14 cellular contexts compared by ENCODE assay signal in the genomic region with DNA sequence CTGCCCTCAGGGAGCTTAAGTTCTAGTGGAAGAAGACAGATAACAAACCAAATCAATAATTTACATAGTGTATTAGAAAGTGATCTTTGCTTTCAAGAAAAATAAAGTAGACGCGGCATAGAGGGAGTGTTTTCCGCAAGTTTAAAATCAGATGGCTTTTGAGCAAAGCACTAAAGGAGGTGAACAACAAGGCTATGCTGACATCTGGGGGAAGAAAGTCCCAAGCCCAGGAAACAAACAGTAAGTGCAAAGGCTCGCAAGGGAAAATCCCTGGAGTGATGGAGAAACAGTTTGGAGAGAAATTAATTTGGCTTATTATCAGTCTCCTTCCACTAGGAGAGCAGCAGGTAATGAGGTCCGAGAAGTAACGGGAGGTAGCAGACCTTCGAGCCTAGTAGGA. TPM values are rescaled to one million over a fixed set of nuclear protein-coding genes. Genes with fewer than 3 reads are reported as not detected.
DNase-seq lines count a peak whose midpoint lies in the region; ATAC-seq, FAIRE-seq and TF ChIP-seq lines count a peak whose summit lies in the region.
"Had no signal": no experiment of that assay in that cellular context is flagged by ENCODE, and none has a peak within 500 bp of the region (broad histone marks: within the 10 kb centered on the region; RNA-seq: fewer than 3 reads in every experiment).

No MANE protein-coding gene starts in this region.

- H3K4me1 Mint-ChIP-seq in T-helper 1 cell treated with Interleukin-12 subunit alpha and Interleukin-12 subunit beta and Interleukin-4 antibody, amounts not matched to agents 30 μg/mL and 1 μg/mL, for 36 hours (ENCODE audit: low read depth) = peaks cover 39% of the 10 kb centered on the region
- peaks cover 8% of the 10 kb centered on the region for H3K4me1 Mint-ChIP-seq in astrocyte (ENCODE audit: low read depth, unreplicated experiment)
- H3K4me1 Mint-ChIP-seq in natural killer cell treated with Interleukin-12 subunit alpha and Interleukin-12 subunit beta and Interleukin-15 and Interleukin-18, amount 100 ng/mL, for 72 hours (ENCODE audit: low read depth in 2 of 2) = peaks cover 22 to 23% of the 10 kb centered on the region in 2 donors

- H2AFZ ChIP-seq in KMS-11 (ENCODE audit: low read depth) (peak overlapping the region; percentile 68), astrocyte (ENCODE audit: low read depth, low read length) (no peak overlapping the region)

- no peak overlapping the region for H3K27ac Mint-ChIP-seq in T-helper 1 cell treated with Interleukin-12 subunit alpha and Interleukin-12 subunit beta and Interleukin-4 antibody, amounts not matched to agents 30 μg/mL and 1 μg/mL, for 36 hours
- H3K27ac Mint-ChIP-seq in astrocyte (ENCODE audit: unreplicated experiment) = no peak overlapping the region
- peak overlapping the region in 1 of 2 donors; percentile 42 for H3K27ac Mint-ChIP-seq in natural killer cell treated with Interleukin-12 subunit alpha and Interleukin-12 subunit beta and Interleukin-15 and Interleukin-18, amount 100 ng/mL, for 72 hours

- peak overlapping the region; percentile 66 for H3K4me3 Mint-ChIP-seq in T-helper 1 cell treated with Interleukin-12 subunit alpha and Interleukin-12 subunit beta and Interleukin-4 antibody, amounts not matched to agents 30 μg/mL and 1 μg/mL, for 36 hours
- H3K4me3 Mint-ChIP-seq in astrocyte (ENCODE audit: unreplicated experiment) = peak overlapping the region; percentile 62
- peak overlapping the region; percentile 72 for H3K4me3 Mint-ChIP-seq in natural killer cell treated with Interleukin-12 subunit alpha and Interleukin-12 subunit beta and Interleukin-15 and Interleukin-18, amount 100 ng/mL, for 72 hours

- no peaks in the 10 kb centered on the region for H3K27me3 Mint-ChIP-seq in T-helper 1 cell treated with Interleukin-12 subunit alpha and Interleukin-12 subunit beta and Interleukin-4 antibody, amounts not matched to agents 30 μg/mL and 1 μg/mL, for 36 hours (ENCODE audit: low read depth)
- peaks cover 10% of the 10 kb centered on the region for H3K27me3 Mint-ChIP-seq in astrocyte (ENCODE audit: low read depth, unreplicated experiment)
- peaks cover 10 to 14% of the 10 kb centered on the region in 2 donors for H3K27me3 Mint-ChIP-seq in natural killer cell treated with Interleukin-12 subunit alpha and Interleukin-12 subunit beta and Interleukin-15 and Interleukin-18, amount 100 ng/mL, for 72 hours

- H3K4me3 ChIP-seq in KMS-11 (IDR thresholded peaks at IDR 0.05; ENCODE audit: insufficient read depth, low read depth, low read length) (no peak overlapping the region), astrocyte (ENCODE audit: insufficient read depth, low read depth, low read length) (no peak overlapping the region), MG63 (no peak overlapping the region)

- no peak overlapping the region for H3K27ac ChIP-seq in KMS-11
- no peak overlapping the region for H3K27ac ChIP-seq in astrocyte (ENCODE audit: low read depth, low read length)
- H3K27ac ChIP-seq: tibial nerve had no signal

- peak overlapping the region; percentile 95 for H3K4me2 ChIP-seq in KMS-11
- no peak overlapping the region for H3K4me2 ChIP-seq in astrocyte (ENCODE audit: low read length)

- H3K4me1 ChIP-seq in KMS-11 (ENCODE audit: low read depth, poor library complexity, severe bottlenecking) = peaks cover 26% of the 10 kb centered on the region
- peaks cover 18% of the 10 kb centered on the region for H3K4me1 ChIP-seq in astrocyte (ENCODE audit: insufficient read depth, low read length)

- peaks cover 3% of the 10 kb centered on the region for H3K36me3 Mint-ChIP-seq in T-helper 1 cell treated with Interleukin-12 subunit alpha and Interleukin-12 subunit beta and Interleukin-4 antibody, amounts not matched to agents 30 μg/mL and 1 μg/mL, for 36 hours (ENCODE audit: low read depth)
- peaks cover 1% of the 10 kb centered on the region for H3K36me3 Mint-ChIP-seq in astrocyte (ENCODE audit: low read depth, unreplicated experiment)
- H3K36me3 Mint-ChIP-seq in natural killer cell treated with Interleukin-12 subunit alpha and Interleukin-12 subunit beta and Interleukin-15 and Interleukin-18, amount 100 ng/mL, for 72 hours = no peaks in the 10 kb centered on the region

- H3K27me3 ChIP-seq in KMS-11 (ENCODE audit: insufficient read depth, low read depth) (no peaks in the 10 kb centered on the region), astrocyte (ENCODE audit: insufficient read depth, low read length) (peaks cover 16% of the 10 kb centered on the region), MG63 (peaks cover 9% of the 10 kb centered on the region)
- H3K27me3 ChIP-seq: tibial nerve had no signal

- H4K20me1 ChIP-seq in KMS-11 (ENCODE audit: insufficient read depth) = no peaks in the 10 kb centered on the region
- H4K20me1 ChIP-seq in astrocyte (ENCODE audit: insufficient read depth, low read length) = peaks cover 20% of the 10 kb centered on the region

- no peak for FAIRE-seq in astrocyte (lab: Jason Lieb, UNC)
- FAIRE-seq: small intestine had no signal

- H3K9ac ChIP-seq in KMS-11 (no peak overlapping the region), astrocyte (ENCODE audit: low read length) (no peak overlapping the region)

- no peak for ATAC-seq in natural killer cell treated with Interleukin-12 subunit alpha and Interleukin-12 subunit beta and Interleukin-15 and Interleukin-18, amount 100 ng/mL, for 72 hours
- no peak for ATAC-seq in GM19452 (IDR thresholded peaks at IDR 0.05; ENCODE audit: unreplicated experiment)

- H3K79me2 ChIP-seq in KMS-11 (ENCODE audit: insufficient read depth, low read depth) (no peaks in the 10 kb centered on the region), astrocyte (ENCODE audit: insufficient read depth, low read length) (peaks cover 7% of the 10 kb centered on the region)

- DNase-seq in T-helper 1 cell = no peak
- no peak for DNase-seq in astrocyte (ENCODE audit: low read depth)
- DNase-seq in natural killer cell treated with Interleukin-12 subunit alpha and Interleukin-12 subunit beta and Interleukin-15 and Interleukin-18, amount 100 ng/mL, for 72 hours (ENCODE audit: low spot score) = no peak
- DNase-seq in MG63 = no peak
- no peak for DNase-seq in effector CD8-positive, alpha-beta T cell (lab: John Stamatoyannopoulos, UW)
- DNase-seq: DMS 273 treated with DMSO at 0.1 percent for 48 hours, foreskin melanocyte, NCI-H1092 treated with DMSO at 0.1 percent for 48 hours, NCI-H510A, small intestine had no signal

- TF ChIP-seq CTCF in KMS-11 (conservative IDR thresholded peaks at IDR 0.05; ENCODE audit: low read depth, low read length) = no peak
- TF ChIP-seq CTCF in astrocyte (IDR thresholded peaks at IDR 0.05; ENCODE audit: insufficient read depth, low read depth, low read length) = no peak

- H3K9me3 ChIP-seq in astrocyte (ENCODE audit: insufficient read depth, low read depth, low read length) (no peaks in the 10 kb centered on the region), MG63 (no peaks in the 10 kb centered on the region)
- H3K9me3 ChIP-seq: tibial nerve had no signal

- H3K9me3 Mint-ChIP-seq in T-helper 1 cell treated with Interleukin-12 subunit alpha and Interleukin-12 subunit beta and Interleukin-4 antibody, amounts not matched to agents 30 μg/mL and 1 μg/mL, for 36 hours = no peaks in the 10 kb centered on the region
- H3K9me3 Mint-ChIP-seq in astrocyte (ENCODE audit: unreplicated experiment) = peaks cover 3% of the 10 kb centered on the region
- no peaks in the 10 kb centered on the region for H3K9me3 Mint-ChIP-seq in natural killer cell treated with Interleukin-12 subunit alpha and Interleukin-12 subunit beta and Interleukin-15 and Interleukin-18, amount 100 ng/mL, for 72 hours

- H3K36me3 ChIP-seq in KMS-11 (ENCODE audit: insufficient read depth) (no peaks in the 10 kb centered on the region), astrocyte (ENCODE audit: insufficient read depth, low read length) (no peaks in the 10 kb centered on the region), MG63 (no peaks in the 10 kb centered on the region)
- H3K36me3 ChIP-seq: tibial nerve had no signal

RNA-seq across cellular contexts. Expression of gene CNNM2, which starts 1.9 kb away (rescaled TPM):
- 9.9 and 10.6 TPM in 2 replicates for total RNA-seq in astrocyte
- total RNA-seq in natural killer cell treated with Interleukin-12 subunit alpha and Interleukin-12 subunit beta and Interleukin-15 and Interleukin-18, amount 100 ng/mL, for 72 hours = 10 to 100 TPM in 1 of 2 donors, 1 to 10 TPM in 1; 6.2 to 11.2 TPM
- 2.0 and 4.9 TPM in 2 replicates for total RNA-seq in MG63 (2014; rRNA removed; shearing (Covaris generic); ENCODE audit: low replicate concordance)

RNA-seq across cellular contexts. Expression of gene AS3MT, which starts 46.9 kb away (rescaled TPM):
- 0.34 and 0.64 TPM in 2 replicates for total RNA-seq in astrocyte
- under 1 TPM in 1 of 2 donors, not detected in 1; 0.43 TPM for total RNA-seq in natural killer cell treated with Interleukin-12 subunit alpha and Interleukin-12 subunit beta and Interleukin-15 and Interleukin-18, amount 100 ng/mL, for 72 hours
- 0.17 and 1.7 TPM in 2 replicates for total RNA-seq in MG63 (2014; rRNA removed; shearing (Covaris generic); ENCODE audit: low replicate concordance)
